Comparison of ENCODE assay signal across 37 cellular contexts in the genomic region with DNA sequence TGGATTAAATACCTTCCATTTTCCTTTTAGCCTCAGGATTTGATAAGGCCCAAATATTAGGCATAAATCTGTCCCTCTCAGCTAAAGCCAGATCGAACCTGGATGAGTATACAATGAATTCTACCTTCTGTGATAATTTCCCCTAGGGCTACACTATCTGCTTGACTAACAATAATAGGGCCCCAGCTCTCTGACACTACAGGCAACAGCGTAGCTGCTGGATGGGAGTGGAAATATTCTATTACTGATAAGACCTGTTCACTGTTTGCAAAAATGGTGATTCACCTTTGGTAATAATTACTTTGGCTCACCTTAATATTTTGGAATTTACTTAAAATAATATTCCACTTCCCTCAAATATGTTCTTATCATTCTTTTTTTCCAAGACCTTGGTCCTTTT.
"Had no signal": no experiment of that assay in that cellular context is flagged by ENCODE, and none has a peak within 500 bp of the region (broad histone marks: within the 10 kb centered on the region; RNA-seq: fewer than 3 reads in every experiment).

No MANE protein-coding gene starts in this region.

- H3K4me3 ChIP-seq: ascending aorta, body of pancreas, breast epithelium, cardiac muscle cell, colonic mucosa had no signal

- H3K36me3 Mint-ChIP-seq: activated CD4-positive, alpha-beta memory T cell treated with anti-CD3 and anti-CD28 coated beads for 36 hours; activated naive CD4-positive, alpha-beta T cell treated with anti-CD3 and anti-CD28 coated beads, Interleukin-2, amount 50 U/mL, for 72 hours had no signal

- H3K9me3 Mint-ChIP-seq: activated B cell treated with CpG ODN at 0.5 μM for 24 hours; activated naive CD4-positive, alpha-beta T cell treated with anti-CD3 and anti-CD28 coated beads for 36 hours; activated naive CD8-positive, alpha-beta T cell treated with anti-CD3 and anti-CD28 coated beads for 36 hours; activated T-helper 1 cell treated with anti-CD3 and anti-CD28 coated beads, Interleukin-12 subunit alpha, Interleukin-12 subunit beta, Interleukin-2, Interleukin-4 antibody, amounts not matched to agents 30 ng/mL and 10 ng/mL and 1 ng/mL, durations not matched to agents 14 hours and 24 hours and 36 hours had no signal

- H3K27ac Mint-ChIP-seq: activated B cell treated with CpG ODN at 0.5 μM for 24 hours; activated CD4-positive, alpha-beta memory T cell treated with anti-CD3 and anti-CD28 coated beads for 36 hours; activated CD4-positive, alpha-beta T cell treated with anti-CD3 and anti-CD28 coated beads, Interleukin-2, amount 10 ng/mL, durations not matched to agents 24 days and 14 days; activated CD8-positive, alpha-beta T cell treated with anti-CD3 and anti-CD28 coated beads for 36 hours; activated naive CD4-positive, alpha-beta T cell treated with anti-CD3 and anti-CD28 coated beads for 36 hours; activated naive CD4-positive, alpha-beta T cell treated with anti-CD3 and anti-CD28 coated beads, Interleukin-2, amount 50 U/mL, for 72 hours; activated naive CD8-positive, alpha-beta T cell treated with anti-CD3 and anti-CD28 coated beads for 36 hours; activated T-cell treated with anti-CD3 and anti-CD28 coated beads, Interleukin-2, amount 50 U/mL, for 72 hours; activated T-helper 1 cell treated with anti-CD3 and anti-CD28 coated beads, Interleukin-12 subunit alpha, Interleukin-12 subunit beta, Interleukin-2, Interleukin-4 antibody, amounts not matched to agents 30 ng/mL and 10 ng/mL and 1 ng/mL, durations not matched to agents 14 hours and 24 hours and 36 hours; activated T-helper 17 cell treated with anti-CD3 and anti-CD28 coated beads, Interleukin-2, amount 50 U/mL, for 72 hours; T-helper 2 cell treated with Interferon-gamma antibody and Interleukin-4, amounts not matched to agents 5 μg/mL and 100 μg/mL, for 36 hours had no signal

- H3K9me3 ChIP-seq: ascending aorta, body of pancreas, breast epithelium, colonic mucosa had no signal

- H3K4me3 Mint-ChIP-seq: activated B cell treated with CpG ODN at 0.5 μM for 24 hours; activated CD4-positive, alpha-beta memory T cell treated with anti-CD3 and anti-CD28 coated beads for 36 hours; activated CD4-positive, alpha-beta T cell treated with anti-CD3 and anti-CD28 coated beads, Interleukin-2, amount 10 ng/mL, durations not matched to agents 24 days and 14 days; activated CD8-positive, alpha-beta T cell treated with anti-CD3 and anti-CD28 coated beads for 36 hours; activated naive CD4-positive, alpha-beta T cell treated with anti-CD3 and anti-CD28 coated beads for 36 hours; activated naive CD8-positive, alpha-beta T cell treated with anti-CD3 and anti-CD28 coated beads for 36 hours; activated T-cell treated with anti-CD3 and anti-CD28 coated beads, Interleukin-2, amount 50 U/mL, for 4 hours; activated T-cell treated with anti-CD3 and anti-CD28 coated beads, Interleukin-2, amount 50 U/mL, for 72 hours; activated T-helper 1 cell treated with anti-CD3 and anti-CD28 coated beads, Interleukin-12 subunit alpha, Interleukin-12 subunit beta, Interleukin-2, Interleukin-4 antibody, amounts not matched to agents 30 ng/mL and 10 ng/mL and 1 ng/mL, durations not matched to agents 14 hours and 24 hours and 36 hours; activated T-helper 17 cell treated with anti-CD3 and anti-CD28 coated beads, Interleukin-2, amount 50 U/mL, for 72 hours; central memory CD8-positive, alpha-beta T cell; T-helper 2 cell treated with Interferon-gamma antibody and Interleukin-4, amounts not matched to agents 5 μg/mL and 100 μg/mL, for 36 hours had no signal

- DNase-seq: activated B cell treated with CpG ODN at 0.5 μM for 24 hours; activated CD4-positive, alpha-beta memory T cell treated with anti-CD3 and anti-CD28 coated beads for 36 hours; activated CD4-positive, alpha-beta T cell treated with anti-CD3 and anti-CD28 coated beads for 4 hours; activated CD4-positive, alpha-beta T cell treated with anti-CD3 and anti-CD28 coated beads, Interleukin-2, amount 10 ng/mL, durations not matched to agents 24 days and 14 days; activated CD4-positive, alpha-beta T cell treated with anti-CD3 and anti-CD28 coated beads, Interleukin-2, amount 50 U/mL, for 1 hour; activated CD4-positive, alpha-beta T cell treated with anti-CD3 and anti-CD28 coated beads, Interleukin-2, amount 50 U/mL, for 4 hours; activated CD4-positive, CD25-positive, alpha-beta regulatory T cell treated with anti-CD3 and anti-CD28 coated beads, Interleukin-2, amount 50 U/mL, for 72 hours; activated CD8-positive, alpha-beta memory T cell treated with anti-CD3 and anti-CD28 coated beads, Interleukin-2, amount 50 U/mL, for 4 hours; activated CD8-positive, alpha-beta T cell treated with anti-CD3 and anti-CD28 coated beads for 36 hours; activated effector memory CD4-positive, alpha-beta T cell treated with anti-CD3 and anti-CD28 coated beads, Interleukin-2, amount 50 U/mL, for 16 hours; activated gamma-delta T cell treated with Interleukin-2 at 50 U/mL for 16 hours; activated naive CD4-positive, alpha-beta T cell; activated naive CD4-positive, alpha-beta T cell treated with anti-CD3 and anti-CD28 coated beads for 36 hours; activated naive CD4-positive, alpha-beta T cell treated with anti-CD3 and anti-CD28 coated beads, Interleukin-2, amount 50 U/mL, for 16 hours; activated naive CD8-positive, alpha-beta T cell treated with anti-CD3 and anti-CD28 coated beads for 36 hours; activated T-cell treated with anti-CD3 and anti-CD28 coated beads for 4 hours; activated T-cell treated with anti-CD3 and anti-CD28 coated beads, Interleukin-2, amount 50 U/mL, for 1 hour; activated T-cell treated with anti-CD3 and anti-CD28 coated beads, Interleukin-2, amount 50 U/mL, for 4 hours; activated T-cell treated with anti-CD3 and anti-CD28 coated beads, Interleukin-2, amount 50 U/mL, for 72 hours; amygdala; anterior cingulate cortex; body of pancreas; brain microvascular endothelial cell; caudate nucleus; cerebellar nuclear complex; colonic mucosa; T-helper 2 cell; T-helper 9 cell had no signal

- H3K27ac ChIP-seq: ascending aorta, body of pancreas, brain microvascular endothelial cell, breast epithelium, cardiac muscle cell, colonic mucosa, VCaP had no signal

- H3K27me3 ChIP-seq: ascending aorta, body of pancreas, brain microvascular endothelial cell, breast epithelium, cardiac muscle cell, colonic mucosa had no signal

- H3K4me1 Mint-ChIP-seq: activated B cell treated with CpG ODN at 0.5 μM for 24 hours; activated CD4-positive, alpha-beta T cell treated with anti-CD3 and anti-CD28 coated beads, Interleukin-2, amount 10 ng/mL, durations not matched to agents 24 days and 14 days; activated naive CD8-positive, alpha-beta T cell treated with anti-CD3 and anti-CD28 coated beads for 36 hours; activated T-helper 17 cell treated with anti-CD3 and anti-CD28 coated beads, Interleukin-2, amount 50 U/mL, for 72 hours; central memory CD8-positive, alpha-beta T cell had no signal

- H3K27me3 Mint-ChIP-seq: activated B cell treated with CpG ODN at 0.5 μM for 24 hours; activated CD4-positive, alpha-beta memory T cell treated with anti-CD3 and anti-CD28 coated beads for 36 hours; activated CD4-positive, alpha-beta T cell treated with anti-CD3 and anti-CD28 coated beads, Interleukin-2, amount 10 ng/mL, durations not matched to agents 24 days and 14 days; activated CD8-positive, alpha-beta T cell treated with anti-CD3 and anti-CD28 coated beads for 36 hours; activated naive CD8-positive, alpha-beta T cell treated with anti-CD3 and anti-CD28 coated beads for 36 hours; activated T-helper 17 cell treated with anti-CD3 and anti-CD28 coated beads, Interleukin-2, amount 50 U/mL, for 72 hours; central memory CD8-positive, alpha-beta T cell had no signal

- ATAC-seq: activated CD8-positive, alpha-beta T cell treated with anti-CD3 and anti-CD28 coated beads for 36 hours; activated naive CD4-positive, alpha-beta T cell treated with anti-CD3 and anti-CD28 coated beads, Interleukin-2, amount 50 U/mL, for 72 hours; activated T-cell treated with anti-CD3 and anti-CD28 coated beads, Interleukin-2, amount 50 U/mL, for 4 hours; activated T-cell treated with anti-CD3 and anti-CD28 coated beads, Interleukin-2, amount 50 U/mL, for 72 hours; activated T-helper 17 cell treated with anti-CD3 and anti-CD28 coated beads, Interleukin-2, amount 50 U/mL, for 72 hours; body of pancreas had no signal

- H3K4me1 ChIP-seq: ascending aorta, body of pancreas, breast epithelium, colonic mucosa had no signal

- H3K36me3 ChIP-seq: ascending aorta, brain microvascular endothelial cell, breast epithelium, cardiac muscle cell, colonic mucosa had no signal
